Comparison of ENCODE assay signal across 8 cellular contexts in genomic region chr4:185587444-185588161, GRCh38. TPM values are rescaled to one million over a fixed set of nuclear protein-coding genes. Genes with fewer than 3 reads are reported as not detected.
DNase-seq lines count a peak whose midpoint lies in the region; ATAC-seq and TF ChIP-seq lines count a peak whose summit lies in the region.

No MANE protein-coding gene starts in this region.

- intact Hi-C loops in activated B cell treated with CpG ODN at 0.5 μM for 24 hours (cut with micrococcal nuclease) = loop anchor here (1.0 to 2.0 kb wide), 7 partner anchors 10 to 604 kb away; partner anchors contain the start of genes ANKRD37, CCDC110, CYP4V2 and PDLIM3

- peaks cover 26% of the 10 kb centered on the region for H3K27me3 Mint-ChIP-seq in activated B cell treated with CpG ODN at 0.5 μM for 24 hours

- no peak overlapping the region for H3K27ac ChIP-seq in ectodermal cell (ENCODE audit: insufficient read depth, low read depth, low read length, poor library complexity, severe bottlenecking)

- TF ChIP-seq CTCF in activated B cell treated with CpG ODN at 0.5 μM for 24 hours (IDR thresholded peaks at IDR 0.05) = no peak

- ATAC-seq in GM18519 (IDR thresholded peaks at IDR 0.05; ENCODE audit: low FRiP score, unreplicated experiment) (peak; percentile 93), HG02852 (IDR thresholded peaks at IDR 0.05; ENCODE audit: unreplicated experiment) (peak; percentile 99), activated B cell treated with CpG ODN at 0.5 μM for 24 hours (ENCODE audit: low read depth) (peak; percentile 92)

- peaks cover 17% of the 10 kb centered on the region for H3K27me3 ChIP-seq in ectodermal cell (ENCODE audit: control insufficient read depth, insufficient read depth, low read length, poor library complexity, severe bottlenecking)

- peak overlapping the region; percentile 8 for H3K4me3 ChIP-seq in ectodermal cell (ENCODE audit: insufficient read depth, low read depth, low read length)

- POLR2A ChIA-PET in activated B cell treated with CpG ODN at 0.5 μM for 24 hours (lab: Charles Lee) = interaction anchor here (0.7 to 2.2 kb wide), 5 partner anchors 115 to 445 kb away, joined by 3 to 10 read pairs (median 6); partner anchors contain the start of genes ANKRD37, CCDC110, LRP2BP and UFSP2

- H3K27ac Mint-ChIP-seq in activated B cell treated with CpG ODN at 0.5 μM for 24 hours = peak overlapping the region; percentile 95

- H3K9me3 ChIP-seq in ectodermal cell (ENCODE audit: control insufficient read depth, low read length) = no peaks in the 10 kb centered on the region

- H3K9me3 Mint-ChIP-seq in activated B cell treated with CpG ODN at 0.5 μM for 24 hours = peaks cover 3% of the 10 kb centered on the region

- peaks cover 20% of the 10 kb centered on the region for H3K4me1 Mint-ChIP-seq in activated B cell treated with CpG ODN at 0.5 μM for 24 hours

- H3K4me3 Mint-ChIP-seq in activated B cell treated with CpG ODN at 0.5 μM for 24 hours = peak overlapping the region; percentile 82

- H3K36me3 Mint-ChIP-seq in activated B cell treated with CpG ODN at 0.5 μM for 24 hours (ENCODE audit: low read depth) = no peaks in the 10 kb centered on the region

- H3K36me3 ChIP-seq in ectodermal cell (ENCODE audit: control insufficient read depth, insufficient read depth, low read length) = no peaks in the 10 kb centered on the region

- CTCF ChIA-PET in activated B cell treated with CpG ODN at 0.5 μM for 24 hours (lab: Charles Lee) = interaction anchor here (0.8 to 2.8 kb wide), 2 partner anchors 10 to 116 kb away, joined by 3 to 14 read pairs; no protein-coding TSS in a partner anchor

- 17 to 18% methylated on average over 32 of the region's 32 CpGs for WGBS in ectodermal cell, 2 experiments

- peaks cover 8% of the 10 kb centered on the region for H3K4me1 ChIP-seq in ectodermal cell (ENCODE audit: control insufficient read depth, insufficient read depth, low read length)

- DNase-seq in activated B cell treated with CpG ODN at 0.5 μM for 24 hours = peak; percentile 66
- peak; percentile 65 for DNase-seq in stimulated activated CD4-positive, alpha-beta T cell treated with anti-CD3 and anti-CD28 coated beads, Interleukin-12 subunit alpha, Interleukin-12 subunit beta, amount 100 ng/mL, for 4 hours
- DNase-seq in NCI-H2107 treated with DMSO at 0.1 percent for 48 hours (lab: John Stamatoyannopoulos, UW; ENCODE audit: unreplicated experiment) = no peak
- no peak for DNase-seq in putamen (ENCODE audit: low spot score)
- no peak for DNase-seq in NCI-H187 (lab: John Stamatoyannopoulos, UW)

RNA-seq across cellular contexts. Expression of gene PDLIM3, which starts 52.3 kb away (rescaled TPM):
- total RNA-seq in activated B cell treated with CpG ODN at 0.5 μM for 24 hours = 0.20 TPM in 1 of 2 replicates, not detected in the other
- 3.1 TPM for polyA plus RNA-seq in ectodermal cell (2013, experiment 1 of 4)
- 4.2 TPM for polyA plus RNA-seq in ectodermal cell (2013, experiment 2 of 4)
- 3.7 TPM for polyA plus RNA-seq in ectodermal cell (2013, experiment 3 of 4)
- 3.5 TPM for polyA plus RNA-seq in ectodermal cell (2013, experiment 4 of 4)

Comparison
In these comparisons a context has a peak if more than half of its experiments do, and no peak if none do; other contexts are left out.
1. DNase-seq: peak in activated B cell treated with CpG ODN at 0.5 μM for 24 hours (single experiment) and stimulated activated CD4-positive, alpha-beta T cell treated with anti-CD3 and anti-CD28 coated beads, Interleukin-12 subunit alpha, Interleukin-12 subunit beta, amount 100 ng/mL, for 4 hours (single experiment); none in NCI-H2107 treated with DMSO at 0.1 percent for 48 hours (single experiment), putamen (single experiment) and NCI-H187 (0 of 2).
2. Peak in every context shown above with its lines, with median percentiles within 50 percentile points of each other: ATAC-seq.